ENCODE assay signal across 1 cellular context in genomic region chr17:72135546-72136325, GRCh38.
TF ChIP-seq lines count a peak whose summit lies in the region.

No MANE protein-coding gene starts in this region.

TF ChIP-seq in HepG2, 621 proteins besides CTCF, POLR2A, EP300 and RAD21 (continued from another document):
- TF ChIP-seq TFDP2 (CRISPR knock-in tag; IDR thresholded peaks at IDR 0.05), result no peak
- TF ChIP-seq EEA1 (CRISPR knock-in tag; IDR thresholded peaks at IDR 0.05; ENCODE audit: borderline replicate concordance), result no peak
- no peak for TF ChIP-seq ELF3 (CRISPR knock-in tag; IDR thresholded peaks at IDR 0.05)
